Comparison of ENCODE assay signal across 8 cellular contexts in genomic region chr22:37486224-37486845, GRCh38. TPM values are rescaled to one million over a fixed set of nuclear protein-coding genes. Genes with fewer than 3 reads are reported as not detected.
DNase-seq lines count a peak whose midpoint lies in the region; ATAC-seq and TF ChIP-seq lines count a peak whose summit lies in the region.

Gene MFNG, minus strand, starts transcription at chr22:37486384. Its CDS starts 207 bp downstream, at chr22:37486177.

- no peak for TF ChIP-seq CTCF in transverse colon (IDR thresholded peaks at IDR 0.05)

- TF ChIP-seq EP300 in transverse colon (IDR thresholded peaks at IDR 0.05; ENCODE audit: low read depth) = no peak

- H3K27me3 ChIP-seq in trophoblast cell (ENCODE audit: insufficient read depth, low read length) (no peaks in the 10 kb centered on the region), transverse colon (no peaks in the 10 kb centered on the region)

- no peak within 1 kb of the TSS for H2AK5ac ChIP-seq in trophoblast cell (ENCODE audit: low read length)

- no peak within 1 kb of the TSS for H4K91ac ChIP-seq in trophoblast cell (ENCODE audit: low read depth, low read length)

- DNase-seq in AG08395 (ENCODE audit: low spot score) (peak; percentile 75), SHP77 treated with DMSO at 0.1 percent for 48 hours (lab: John Stamatoyannopoulos, UW) (peak; percentile 66), activated gamma-delta T cell treated with Interleukin-2 at 50 U/mL for 16 hours (peak; percentile 75), glomerular endothelial cell (ENCODE audit: extremely low read depth, low read depth, low spot score) (no peak), trophoblast cell (peak; percentile 19 to 34), transverse colon (peak; percentile 84)

- H2BK120ac ChIP-seq in trophoblast cell (ENCODE audit: insufficient read depth, low read length, poor library complexity) = no peak within 1 kb of the TSS

- no peak within 1 kb of the TSS for H3K9ac ChIP-seq in trophoblast cell (ENCODE audit: low read length)

- H4K8ac ChIP-seq in trophoblast cell (ENCODE audit: low read depth, low read length) = no peak within 1 kb of the TSS

- no peak within 1 kb of the TSS for H3K4ac ChIP-seq in trophoblast cell (ENCODE audit: low read depth, low read length)

- H2BK5ac ChIP-seq in trophoblast cell (ENCODE audit: low read depth, low read length, poor library complexity) = no peak within 1 kb of the TSS

- H2BK12ac ChIP-seq in trophoblast cell (ENCODE audit: low read length) = no peak within 1 kb of the TSS

- TF ChIP-seq POLR2A in transverse colon (IDR thresholded peaks at IDR 0.05) = no peak

- no peaks in the 10 kb centered on the region for H3K79me2 ChIP-seq in trophoblast cell (ENCODE audit: control insufficient read depth, insufficient read depth, low read length, poor library complexity)

- H3K18ac ChIP-seq in trophoblast cell (ENCODE audit: low read length) = no peak within 1 kb of the TSS

- ATAC-seq in GM18868 (IDR thresholded peaks at IDR 0.05; ENCODE audit: unreplicated experiment) (peak; percentile 64), HG03460 (IDR thresholded peaks at IDR 0.05; ENCODE audit: unreplicated experiment) (peak; percentile 55)

- no peak within 1 kb of the TSS for H4K12ac ChIP-seq in trophoblast cell (ENCODE audit: low read depth, low read length)

- H3K79me1 ChIP-seq in trophoblast cell (ENCODE audit: low read length) = no peaks in the 10 kb centered on the region

- peaks cover 0 to 3% of the 10 kb centered on the region in 2 experiments for H3K4me1 ChIP-seq in trophoblast cell (ENCODE audit: control insufficient read depth in 1 of 2, insufficient read depth in 2 of 2, low read length in 2 of 2)
- H3K4me1 ChIP-seq in transverse colon = peaks cover 0 to 23% (median 13%) of the 10 kb centered on the region in 4 donors

- H3K9me3 ChIP-seq in trophoblast cell (ENCODE audit: insufficient read depth, low read depth, low read length) (no peaks in the 10 kb centered on the region), transverse colon (no peaks in the 10 kb centered on the region)

- H2AFZ ChIP-seq in trophoblast cell (ENCODE audit: insufficient read depth, low read length, poor library complexity) = no peak within 1 kb of the TSS

- H3K36me3 ChIP-seq in trophoblast cell (ENCODE audit: control insufficient read depth in 1 of 2, insufficient read depth in 2 of 2, low read length in 2 of 2) (peaks cover 0 to 4% of the 10 kb centered on the region in 2 experiments), transverse colon (no peaks in the 10 kb centered on the region)

- no peak within 1 kb of the TSS for H3K14ac ChIP-seq in trophoblast cell (ENCODE audit: low read length)

- H3K23ac ChIP-seq in trophoblast cell (ENCODE audit: low read length) = no peak within 1 kb of the TSS

- WGBS in trophoblast cell (ENCODE audit: extremely low coverage, insufficient coverage, insufficient read length) = no CpG with 5 or more reads among the region's 24 CpGs
- WGBS in transverse colon (ENCODE audit: low coverage in 1 of 2), 2 donors = 6% methylated on average over 19 of the region's 24 CpGs; no CpG with 5 or more reads in 1 of the 2 donors

- in situ Hi-C loops in transverse colon (cut with MboI; ENCODE audit: low pct_ligation_motif_present in 1 of 4, low pct_unique_long_range_greater_than_20kb in 1 of 4, low sequenced_read_pairs in 3 of 4) = no loop called here

- H3K4me3 ChIP-seq in trophoblast cell (ENCODE audit: low read depth, low read length) (no peak within 1 kb of the TSS), transverse colon (peak within 1 kb of the TSS in 3 of 4 donors; percentile 16 to 52 (median 34))

- H3K27ac ChIP-seq in trophoblast cell (ENCODE audit: low read depth, low read length) (no peak within 1 kb of the TSS), transverse colon (peak within 1 kb of the TSS; percentile 70 to 79 (median 74))

- intact Hi-C loops in transverse colon (cut with DNase I; ENCODE audit: low total_unique reads) = no loop called here

- H3K4me2 ChIP-seq in trophoblast cell (ENCODE audit: low read length) = peak within 1 kb of the TSS; percentile 19

RNA-seq across cellular contexts. Expression of gene MFNG, which starts in this region (rescaled TPM):
- total RNA-seq in glomerular endothelial cell (109 and 152 TPM in 2 replicates), transverse colon (10 to 100 TPM in 3 of 4 donors, 1 to 10 TPM in 1; 2.8 to 26.4 (median 15.7) TPM)
- 0.08 and 0.36 TPM in 2 replicates for polyA plus RNA-seq in trophoblast cell (2013)
